12 cellular contexts compared by ENCODE assay signal in genomic region chr4:110854021-110854678, GRCh38.
DNase-seq lines count a peak whose midpoint lies in the region; ATAC-seq and TF ChIP-seq lines count a peak whose summit lies in the region.
"Had no signal": no experiment of that assay in that cellular context is flagged by ENCODE, and none has a peak within 500 bp of the region (broad histone marks: within the 10 kb centered on the region; RNA-seq: fewer than 3 reads in every experiment).

No MANE protein-coding gene starts in this region.

- no peak for TF ChIP-seq CTCF in fibroblast of the aortic adventitia (IDR thresholded peaks at IDR 0.05; ENCODE audit: insufficient read depth, low read length)
- no peak for TF ChIP-seq CTCF in transverse colon (IDR thresholded peaks at IDR 0.05)

- TF ChIP-seq POLR2A in transverse colon (IDR thresholded peaks at IDR 0.05), result no peak

- H3K4me3 ChIP-seq in fibroblast of the aortic adventitia (ENCODE audit: low read depth, low read length) (no peak overlapping the region), transverse colon (peak overlapping the region in 1 of 4 donors; percentile 19)

- ATAC-seq in GM21381 (IDR thresholded peaks at IDR 0.05; ENCODE audit: unreplicated experiment), result no peak
- ATAC-seq: T-cell had no signal

- TF ChIP-seq EP300 in transverse colon (IDR thresholded peaks at IDR 0.05; ENCODE audit: low read depth), result no peak

- peaks cover 4 to 35% (median 22%) of the 10 kb centered on the region in 4 donors for H3K4me1 ChIP-seq in transverse colon

- intact Hi-C loops in transverse colon (cut with DNase I; ENCODE audit: low total_unique reads), result no loop called here

- H3K27ac ChIP-seq in transverse colon, result peak overlapping the region; percentile 21 to 61 (median 49)
- H3K27ac ChIP-seq: 22Rv1 had no signal

- no peaks in the 10 kb centered on the region for H3K27me3 ChIP-seq in transverse colon

- in situ Hi-C loops in transverse colon (cut with MboI; ENCODE audit: low pct_ligation_motif_present in 1 of 4, low pct_unique_long_range_greater_than_20kb in 1 of 4, low sequenced_read_pairs in 3 of 4), result no loop called here

- no peaks in the 10 kb centered on the region for H3K9me3 ChIP-seq in transverse colon

- peak; percentile 30 for DNase-seq in DMS 273 (lab: John Stamatoyannopoulos, UW; ENCODE audit: unreplicated experiment)
- DNase-seq in DMS 273 treated with DMSO at 0.1 percent for 48 hours (lab: John Stamatoyannopoulos, UW), result no peak
- DNase-seq in RPMI7951 (ENCODE audit: low read depth), result peak; percentile 38
- peak; percentile 93 for DNase-seq in fibroblast of the aortic adventitia (ENCODE audit: low read depth)
- DNase-seq in transverse colon, result peak; percentile 56
- DNase-seq in activated CD4-positive, CD25-positive, alpha-beta regulatory T cell treated with anti-CD3 and anti-CD28 coated beads, Interleukin-2, amount 50 U/mL, for 72 hours, result no peak
- DNase-seq in HT-29 (ENCODE audit: low spot score), result no peak
- DNase-seq: activated CD8-positive, alpha-beta memory T cell treated with anti-CD3 and anti-CD28 coated beads, Interleukin-2, amount 50 U/mL, for 48 hours; NCI-H1092; T-cell had no signal

- no peaks in the 10 kb centered on the region for H3K36me3 ChIP-seq in transverse colon

- 33 to 58% methylated on average over 2 to 6 of the region's 6 CpGs for WGBS in transverse colon (ENCODE audit: low coverage in 1 of 2), 2 donors

Comparison
In these comparisons a context has a peak if more than half of its experiments do, and no peak if none do; other contexts are left out.
1. DNase-seq: peak in DMS 273 (single experiment), RPMI7951 (single experiment), fibroblast of the aortic adventitia (single experiment) and transverse colon (single experiment); none in DMS 273 treated with DMSO at 0.1 percent for 48 hours (single experiment), activated CD4-positive, CD25-positive, alpha-beta regulatory T cell treated with anti-CD3 and anti-CD28 coated beads, Interleukin-2, amount 50 U/mL, for 72 hours (single experiment) and HT-29 (single experiment).